8 cellular contexts compared by ENCODE assay signal in genomic region chr13:20192470-20193141, GRCh38. TPM values are rescaled to one million over a fixed set of nuclear protein-coding genes. Genes with fewer than 3 reads are reported as not detected.
DNase-seq lines count a peak whose midpoint lies in the region; ATAC-seq, FAIRE-seq and TF ChIP-seq lines count a peak whose summit lies in the region.

Gene GJB2, minus strand, starts transcription at chr13:20192938. Its CDS starts 3,357 bp downstream, at chr13:20189581.

- ATAC-seq in GM12878 (no peak), right lobe of liver (peak; percentile 46 to 69 (median 58))

- TF ChIP-seq EP300 in GM12878 (IDR thresholded peaks at IDR 0.05; ENCODE audit: borderline replicate concordance in 1 of 2, control insufficient read depth in 1 of 2, low read depth in 2 of 2, low read length in 2 of 2) (no peak), tibial nerve (IDR thresholded peaks at IDR 0.05) (no peak)

- CTCF ChIA-PET in GM12878 (lab: Yijun Ruan, JAX) = interaction anchor here (0.6 kb wide), 1 partner anchor 10 kb away, joined by 3 read pairs; no protein-coding TSS in a partner anchor

- WGBS in GM12878 (ENCODE audit: insufficient coverage, insufficient replicate concordance, low lambda C conversion rate, missing lambda C conversion rate) = 4% methylated on average over 27 of the region's 91 CpGs
- no CpG with 5 or more reads among the region's 91 CpGs for WGBS in right lobe of liver (ENCODE audit: insufficient coverage, low coverage, low lambda C conversion rate, missing lambda C conversion rate)
- 0 to 2% methylated on average over 2 to 42 of the region's 91 CpGs for WGBS in tibial nerve, 2 donors

- H3K27ac ChIP-seq in GM12878 (ENCODE audit: control insufficient read depth, insufficient read depth) = no peak within 1 kb of the TSS
- H3K27ac ChIP-seq in right lobe of liver = peak within 1 kb of the TSS; percentile 54 to 78 (median 63)
- peak within 1 kb of the TSS in 2 of 4 donors; percentile 21 to 38 for H3K27ac ChIP-seq in tibial nerve

- H4K20me1 ChIP-seq in GM12878 (ENCODE audit: control insufficient read depth, insufficient read depth) = no peaks in the 10 kb centered on the region

- POLR2A ChIA-PET in GM12878 (lab: Charles Lee) = no interaction called here

- no peaks in the 10 kb centered on the region for H3K36me3 ChIP-seq in GM12878 (ENCODE audit: control insufficient read depth in 2 of 2, insufficient read depth in 2 of 2, low read length in 1 of 2)
- peaks cover 0 to 10% (median 0%) of the 10 kb centered on the region in 4 donors for H3K36me3 ChIP-seq in right lobe of liver
- H3K36me3 ChIP-seq in tibial nerve = no peaks in the 10 kb centered on the region

- no peaks in the 10 kb centered on the region for H3K79me2 ChIP-seq in GM12878 (ENCODE audit: control insufficient read depth, insufficient read depth, low read length)

- H3K27me3 ChIP-seq in GM12878 (replicated peaks in 1 of 2; ENCODE audit: control insufficient read depth in 2 of 2, insufficient read depth in 2 of 2, low read length in 1 of 2) (peaks cover 7 to 25% of the 10 kb centered on the region in 2 experiments; a peak in 3 of 4 replicates), right lobe of liver (no peaks in the 10 kb centered on the region), tibial nerve (peaks cover 0 to 54% of the 10 kb centered on the region in 2 donors)

- SMC1A ChIA-PET in GM12878 (lab: Charles Lee; ENCODE audit: uncharacterized antibody, unreplicated experiment) = no interaction called here

- peak; percentile 36 for DNase-seq in activated T-cell treated with anti-CD3 and anti-CD28 coated beads, Interleukin-2, amount 50 U/mL, for 1 hour
- DNase-seq in activated T-cell treated with anti-CD3 and anti-CD28 coated beads for 4 hours (no peak), GM12878 (ENCODE audit: low read depth, low spot score) (no peak), right lobe of liver (peak; percentile 57 to 74 (median 68)), tibial nerve (ENCODE audit: low spot score in 2 of 2) (no peak), NCI-H2107 treated with DMSO at 0.1 percent for 48 hours (lab: John Stamatoyannopoulos, UW; ENCODE audit: unreplicated experiment) (no peak), SKM-1 (lab: John Stamatoyannopoulos, UW; ENCODE audit: unreplicated experiment) (no peak), HCEC 1CT (no peak)

- TF ChIP-seq POLR2A in GM12878 (IDR thresholded peaks at IDR 0.05; ENCODE audit: low read depth, low read length) (no peak), right lobe of liver (IDR thresholded peaks at IDR 0.05) (no peak), tibial nerve (IDR thresholded peaks at IDR 0.05) (no peak)

- no peak for FAIRE-seq in GM12878 (lab: Jason Lieb, UNC)

- H3K9me3 ChIP-seq in GM12878 (replicated peaks; ENCODE audit: control insufficient read depth, insufficient read depth, low read length) (no peaks in the 10 kb centered on the region), right lobe of liver (no peaks in the 10 kb centered on the region), tibial nerve (no peaks in the 10 kb centered on the region)

- H3K4me1 ChIP-seq in GM12878 (ENCODE audit: control insufficient read depth, insufficient read depth, low read length) = peaks cover 12% of the 10 kb centered on the region
- H3K4me1 ChIP-seq in right lobe of liver = peaks cover 0 to 40% (median 18%) of the 10 kb centered on the region in 4 donors
- peaks cover 0 to 35% (median 8%) of the 10 kb centered on the region in 4 donors for H3K4me1 ChIP-seq in tibial nerve

- H3K4me3 ChIP-seq in GM12878 (peak within 1 kb of the TSS; percentile 70), right lobe of liver (peak within 1 kb of the TSS; percentile 64 to 70 (median 68)), tibial nerve (peak within 1 kb of the TSS; percentile 48 to 67 (median 58))

- TF ChIP-seq CTCF in GM12878 (IDR thresholded peaks at IDR 0.05 in 2 of 3, conservative IDR thresholded peaks at IDR 0.05 in 1 of 3; ENCODE audit: control insufficient read depth in 2 of 3, extremely low read depth in 1 of 3, insufficient read depth in 1 of 3, low read depth in 3 of 3, low read length in 3 of 3) (no peak), right lobe of liver (IDR thresholded peaks at IDR 0.05) (no peak), tibial nerve (IDR thresholded peaks at IDR 0.05) (no peak)

- H3K9ac ChIP-seq in GM12878 (ENCODE audit: control insufficient read depth, insufficient read depth, low read length) = peak within 1 kb of the TSS; percentile 14

- peak within 1 kb of the TSS; percentile 91 for H3K4me2 ChIP-seq in GM12878 (ENCODE audit: control insufficient read depth, insufficient read depth)

- BruUV-seq in GM12878 (replicated peaks; lab: Mats Ljungman, UMichigan) = no TSS peak

- RAD21 ChIA-PET in GM12878 (lab: Charles Lee; ENCODE audit: unreplicated experiment) = no interaction called here

- peak within 1 kb of the TSS; percentile 59 for H2AFZ ChIP-seq in GM12878 (ENCODE audit: control insufficient read depth, low read depth, low read length)

- TF ChIP-seq RAD21 in GM12878 (IDR thresholded peaks at IDR 0.05; ENCODE audit: insufficient read depth, low read depth, low read length) = no peak

- in situ Hi-C loops in GM12878 (cut with MboI) = loop anchor here (25.0 kb wide), 1 partner anchor 645 kb away; no protein-coding TSS in a partner anchor

- intact Hi-C loops in GM12878 (cut with micrococcal nuclease; ENCODE audit: unreplicated experiment) (loop anchor here (5.0 kb wide), 1 partner anchor 220 kb away; no protein-coding TSS in a partner anchor), right lobe of liver (cut with DNase I) (loop anchor here in 1 of 2 donors (10.0 kb wide), 1 partner anchor 282 kb away; no protein-coding TSS in a partner anchor)

TF ChIP-seq in GM12878, 131 proteins besides CTCF, POLR2A, EP300 and RAD21:
- TF ChIP-seq KLF5 (IDR thresholded peaks at IDR 0.05; ENCODE audit: partially characterized antibody) (no peak), SUZ12 (IDR thresholded peaks at IDR 0.05; ENCODE audit: unreplicated experiment) (peak; percentile 94)

RNA-seq across cellular contexts. Expression of gene GJB2, which starts in this region (rescaled TPM):
- total RNA-seq in GM12878 (2013; cell fraction: nucleolus; rRNA removed) = not detected in 2 replicates
- total RNA-seq in GM12878 (2014; rRNA removed) (0.16 and 0.28 TPM in 2 replicates), GM12878 (2014; rRNA removed; fragmentation: Illumina TruSeq; extraction: Trizol) (0.28 and 0.31 TPM in 2 replicates), GM12878 (2021) (0.24 and 0.44 TPM in 2 replicates), right lobe of liver (10 to 100 TPM; 21.8 to 40.0 (median 30.0) TPM), tibial nerve (1 to 10 TPM in 2 of 4 donors, under 1 TPM in 2; 0.20 to 3.3 (median 1.3) TPM)
- 0.38 TPM for polyA plus RNA-seq in GM12878 (2011; ENCODE audit: low read depth)
- polyA plus RNA-seq in GM12878 (2011; rRNA removed) (0.56 and 1.1 TPM in 2 replicates), GM12878 (2014; fragmentation: Illumina TruSeq; extraction: Trizol) (0.24 and 0.28 TPM in 2 replicates), GM12878 (2014; fragmentation: Nextera tagmentation; extraction: Ambion mirVana) (under 1 TPM in 1 of 2 experiments, not detected in 1; 0.07 TPM), GM12878 (2014; rRNA removed) (0.06 and 0.27 TPM in 2 replicates), GM12878 (2016; fragmentation: Nextera tagmentation; extraction: Ambion mirVana) (under 1 TPM; 0.57 to 0.59 TPM)
- 0.62 and 0.76 TPM in 2 replicates for polyA plus RNA-seq in GM12878 (2011; cell fraction: cytosol; rRNA removed)
- polyA plus RNA-seq in GM12878 (2011; cell fraction: nucleus; rRNA removed) = 0.37 and 0.42 TPM in 2 replicates
- 0.50 and 0.53 TPM in 2 replicates for polyA plus RNA-seq in GM12878 (2012)
- polyA minus RNA-seq in GM12878 (2011; rRNA and poly(A)+ RNA removed) = 0.67 and 0.80 TPM in 2 replicates
- polyA minus RNA-seq in GM12878 (2011; cell fraction: cytosol; rRNA and poly(A)+ RNA removed) = 0.53 TPM in 1 of 2 replicates, not detected in the other
- 0.29 and 0.36 TPM in 2 replicates for polyA minus RNA-seq in GM12878 (2011; cell fraction: nucleus; rRNA and poly(A)+ RNA removed)

Comparison
In these comparisons a context has a peak if more than half of its experiments do, and no peak if none do; other contexts are left out.
1. RNA of gene GJB2 (total RNA-seq): 21.8 to 40.0 TPM in right lobe of liver; 0.20 to 3.3 TPM in tibial nerve and 0.16 to 0.44 TPM in GM12878; every median in the first group is over 4 times any median in the second.
2. DNase-seq: peak in activated T-cell treated with anti-CD3 and anti-CD28 coated beads, Interleukin-2, amount 50 U/mL, for 1 hour (single experiment) and right lobe of liver (3 of 3); none in activated T-cell treated with anti-CD3 and anti-CD28 coated beads for 4 hours (single experiment), GM12878 (single experiment), tibial nerve (0 of 2), NCI-H2107 treated with DMSO at 0.1 percent for 48 hours (single experiment), SKM-1 (single experiment) and HCEC 1CT (single experiment).
3. Peak in every context shown above with its lines, with median percentiles within 50 percentile points of each other: H3K4me3 ChIP-seq.